Comparison of ENCODE assay signal across 12 cellular contexts in the genomic region with DNA sequence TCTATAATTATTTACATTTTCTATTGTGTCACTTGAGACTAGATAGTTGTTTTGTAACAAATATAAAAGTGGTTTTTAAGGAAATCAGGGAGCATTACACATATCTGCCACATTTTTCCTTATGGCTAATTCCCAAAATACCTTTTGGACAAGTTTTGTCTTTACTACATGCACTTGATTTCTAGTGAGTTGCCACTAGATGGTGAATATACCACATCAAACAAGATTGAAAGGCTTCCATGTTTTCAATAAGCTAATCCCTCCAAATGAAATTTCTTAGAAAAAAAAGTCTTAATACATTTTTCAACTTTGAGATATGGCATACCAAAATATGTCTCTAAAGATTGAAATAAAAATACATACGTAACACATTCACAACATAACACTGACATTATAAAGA. TPM values are rescaled to one million over a fixed set of nuclear protein-coding genes. Genes with fewer than 3 reads are reported as not detected.
DNase-seq lines count a peak whose midpoint lies in the region; ATAC-seq and TF ChIP-seq lines count a peak whose summit lies in the region.
"Had no signal": no experiment of that assay in that cellular context is flagged by ENCODE, and none has a peak within 500 bp of the region (broad histone marks: within the 10 kb centered on the region; RNA-seq: fewer than 3 reads in every experiment).

No MANE protein-coding gene starts in this region.

- H3K4me3 ChIP-seq in SK-N-SH (ENCODE audit: low read depth in 2 of 2, low read length in 1 of 2) (no peak overlapping the region), retinal pigment epithelial cell (ENCODE audit: low read length) (no peak overlapping the region), transverse colon (no peak overlapping the region)
- H3K4me3 ChIP-seq: thyroid gland had no signal

- no peaks in the 10 kb centered on the region for H3F3A ChIP-seq in SK-N-SH (replicated peaks; ENCODE audit: insufficient read depth)

- H3K9ac ChIP-seq in SK-N-SH: no peak overlapping the region

- POLR2A ChIA-PET in SK-N-SH (lab: Yijun Ruan, JAX): no interaction called here

- no peaks in the 10 kb centered on the region for H3K9me3 ChIP-seq in SK-N-SH
- H3K9me3 ChIP-seq in transverse colon: no peaks in the 10 kb centered on the region
- H3K9me3 ChIP-seq: thyroid gland had no signal

- TF ChIP-seq CTCF in SK-N-SH (IDR thresholded peaks at IDR 0.05) (peak; percentile 35), retinal pigment epithelial cell (conservative IDR thresholded peaks at IDR 0.05; ENCODE audit: low read depth, low read length) (peak; percentile 39), transverse colon (IDR thresholded peaks at IDR 0.05) (peak in 2 of 5 experiments; percentile 15 to 22)

- no peak overlapping the region for H3K27ac ChIP-seq in SK-N-SH (ENCODE audit: low read depth in 2 of 2, low read length in 1 of 2)
- no peak overlapping the region for H3K27ac ChIP-seq in transverse colon
- H3K27ac ChIP-seq: thyroid gland had no signal

- no peak for DNase-seq in SK-N-SH
- DNase-seq in RPMI7951 (ENCODE audit: low read depth): peak; percentile 19
- DNase-seq in fibroblast of gingiva (ENCODE audit: low read depth): peak; percentile 10
- DNase-seq in retinal pigment epithelial cell (ENCODE audit: low read depth): no peak
- DNase-seq in NCI-H2196 (lab: John Stamatoyannopoulos, UW; ENCODE audit: unreplicated experiment): no peak
- DNase-seq in transverse colon: no peak
- DNase-seq: activated naive CD8-positive, alpha-beta T cell treated with anti-CD3 and anti-CD28 coated beads for 36 hours; NCI-H1105 treated with DMSO at 0.1 percent for 48 hours; T1000; thyroid gland had no signal

- in situ Hi-C loops in transverse colon (cut with MboI; ENCODE audit: low pct_ligation_motif_present in 1 of 4, low pct_unique_long_range_greater_than_20kb in 1 of 4, low sequenced_read_pairs in 3 of 4): no loop called here

- no peaks in the 10 kb centered on the region for H3K79me2 ChIP-seq in SK-N-SH (ENCODE audit: insufficient read depth)

- no peak overlapping the region for H2AFZ ChIP-seq in SK-N-SH (ENCODE audit: low read depth)

- H3K27me3 ChIP-seq in SK-N-SH (ENCODE audit: insufficient read depth) (no peaks in the 10 kb centered on the region), transverse colon (no peaks in the 10 kb centered on the region)
- H3K27me3 ChIP-seq: thyroid gland had no signal

- H3K9me2 ChIP-seq in SK-N-SH: no peaks in the 10 kb centered on the region

- H3K4me2 ChIP-seq in SK-N-SH: no peak overlapping the region

- ATAC-seq in SK-N-SH treated with all-trans-retinoic acid at 6 μM for 48 hours (no peak), GM18861 (IDR thresholded peaks at IDR 0.05; ENCODE audit: unreplicated experiment) (no peak)

- TF ChIP-seq POLR2A in transverse colon (IDR thresholded peaks at IDR 0.05): no peak

- CTCF ChIA-PET in SK-N-SH (lab: Yijun Ruan, JAX): interaction anchor here (1.0 to 4.3 kb wide), 3 partner anchors 9 to 183 kb away, joined by 3 to 25 read pairs (median 6); a partner anchor contains a TSS

- H3K36me3 ChIP-seq in SK-N-SH (replicated peaks in 1 of 2; ENCODE audit: control insufficient read depth in 1 of 2, insufficient read depth in 2 of 2, low read length in 1 of 2): no peaks in the 10 kb centered on the region
- H3K36me3 ChIP-seq in transverse colon: no peaks in the 10 kb centered on the region
- H3K36me3 ChIP-seq: thyroid gland had no signal

- TF ChIP-seq RAD21 in SK-N-SH (IDR thresholded peaks at IDR 0.05; ENCODE audit: low read length): peak; percentile 64

- H3K4me1 ChIP-seq in SK-N-SH (ENCODE audit: control insufficient read depth in 1 of 2, insufficient read depth in 2 of 2, low read depth in 1 of 2, low read length in 1 of 2) (no peaks in the 10 kb centered on the region), transverse colon (no peaks in the 10 kb centered on the region)

- WGBS in SK-N-SH (ENCODE audit: low lambda C conversion rate): 98% methylated on average over 1 of the region's 1 CpG
- WGBS in transverse colon (ENCODE audit: low coverage in 1 of 2), 2 donors: 93 to 95% methylated on average over 1 of the region's 1 CpG

- intact Hi-C loops in transverse colon (cut with DNase I; ENCODE audit: low total_unique reads): no loop called here

- no peak for TF ChIP-seq EP300 in SK-N-SH (IDR thresholded peaks at IDR 0.05; ENCODE audit: borderline replicate concordance in 1 of 2, low read depth in 1 of 2, low read length in 1 of 2)
- TF ChIP-seq EP300 in transverse colon (IDR thresholded peaks at IDR 0.05; ENCODE audit: low read depth): no peak

- H4K20me1 ChIP-seq in SK-N-SH (ENCODE audit: insufficient read depth): no peaks in the 10 kb centered on the region

TF ChIP-seq in SK-N-SH, 30 proteins besides CTCF, POLR2A, EP300 and RAD21:
- TF ChIP-seq MEF2A (IDR thresholded peaks at IDR 0.05; ENCODE audit: borderline replicate concordance, low read depth): no peak
- no peak for TF ChIP-seq JUND (IDR thresholded peaks at IDR 0.05)
- TF ChIP-seq SIN3A (IDR thresholded peaks at IDR 0.05; ENCODE audit: borderline replicate concordance, low read depth, low read length): no peak
- 0 out of 2 replicates have a peak, but pooled peaks have one; percentile 23 for TF ChIP-seq SMC3 (IDR thresholded peaks at IDR 0.05; ENCODE audit: low read depth, low read length)
- no peak for TF ChIP-seq FOSL2 (IDR thresholded peaks at IDR 0.05; ENCODE audit: borderline replicate concordance, low read depth)
- TF ChIP-seq TCF12 (IDR thresholded peaks at IDR 0.05): no peak
- no peak for TF ChIP-seq FOXM1 (IDR thresholded peaks at IDR 0.05; ENCODE audit: low read depth)
- no peak for TF ChIP-seq YY1 (IDR thresholded peaks at IDR 0.05; ENCODE audit: low read depth)

TF ChIP-seq in SK-N-SH treated with all-trans-retinoic acid at 6 μM for 48 hours, 23 proteins besides CTCF, POLR2A, EP300 and RAD21 (continues in another document):
- TF ChIP-seq, protein P1, sequence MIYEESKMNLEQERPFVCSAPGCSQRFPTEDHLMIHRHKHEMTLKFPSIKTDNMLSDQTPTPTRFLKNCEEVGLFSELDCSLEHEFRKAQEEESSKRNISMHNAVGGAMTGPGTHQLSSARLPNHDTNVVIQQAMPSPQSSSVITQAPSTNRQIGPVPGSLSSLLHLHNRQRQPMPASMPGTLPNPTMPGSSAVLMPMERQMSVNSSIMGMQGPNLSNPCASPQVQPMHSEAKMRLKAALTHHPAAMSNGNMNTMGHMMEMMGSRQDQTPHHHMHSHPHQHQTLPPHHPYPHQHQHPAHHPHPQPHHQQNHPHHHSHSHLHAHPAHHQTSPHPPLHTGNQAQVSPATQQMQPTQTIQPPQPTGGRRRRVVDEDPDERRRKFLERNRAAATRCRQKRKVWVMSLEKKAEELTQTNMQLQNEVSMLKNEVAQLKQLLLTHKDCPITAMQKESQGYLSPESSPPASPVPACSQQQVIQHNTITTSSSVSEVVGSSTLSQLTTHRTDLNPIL (CRISPR knock-in tag; IDR thresholded peaks at IDR 0.05; ENCODE audit: low read depth): no peak
- TF ChIP-seq, protein P2, sequence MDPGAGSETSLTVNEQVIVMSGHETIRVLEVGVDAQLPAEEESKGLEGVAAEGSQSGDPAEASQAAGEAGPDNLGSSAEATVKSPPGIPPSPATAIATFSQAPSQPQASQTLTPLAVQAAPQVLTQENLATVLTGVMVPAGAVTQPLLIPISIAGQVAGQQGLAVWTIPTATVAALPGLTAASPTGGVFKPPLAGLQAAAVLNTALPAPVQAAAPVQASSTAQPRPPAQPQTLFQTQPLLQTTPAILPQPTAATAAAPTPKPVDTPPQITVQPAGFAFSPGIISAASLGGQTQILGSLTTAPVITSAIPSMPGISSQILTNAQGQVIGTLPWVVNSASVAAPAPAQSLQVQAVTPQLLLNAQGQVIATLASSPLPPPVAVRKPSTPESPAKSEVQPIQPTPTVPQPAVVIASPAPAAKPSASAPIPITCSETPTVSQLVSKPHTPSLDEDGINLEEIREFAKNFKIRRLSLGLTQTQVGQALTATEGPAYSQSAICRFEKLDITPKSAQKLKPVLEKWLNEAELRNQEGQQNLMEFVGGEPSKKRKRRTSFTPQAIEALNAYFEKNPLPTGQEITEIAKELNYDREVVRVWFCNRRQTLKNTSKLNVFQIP (CRISPR knock-in tag; IDR thresholded peaks at IDR 0.05; ENCODE audit: borderline replicate concordance, low read depth): no peak
- TF ChIP-seq CSDC2 (CRISPR knock-in tag; IDR thresholded peaks at IDR 0.05) (no peak), ISL1 (CRISPR knock-in tag; IDR thresholded peaks at IDR 0.05) (no peak), ZNF565 (CRISPR knock-in tag; conservative IDR thresholded peaks at IDR 0.05; ENCODE audit: low read depth) (no peak), BACH2 (CRISPR knock-in tag; IDR thresholded peaks at IDR 0.05; ENCODE audit: borderline replicate concordance) (no peak), TCF4 (CRISPR knock-in tag; IDR thresholded peaks at IDR 0.05; ENCODE audit: borderline replicate concordance) (no peak), TOX (CRISPR knock-in tag; IDR thresholded peaks at IDR 0.05; ENCODE audit: borderline replicate concordance) (no peak), GLIS3 (CRISPR knock-in tag; IDR thresholded peaks at IDR 0.05) (no peak), OSR1 (CRISPR knock-in tag; IDR thresholded peaks at IDR 0.05) (no peak)
- TF ChIP-seq, protein P3, sequence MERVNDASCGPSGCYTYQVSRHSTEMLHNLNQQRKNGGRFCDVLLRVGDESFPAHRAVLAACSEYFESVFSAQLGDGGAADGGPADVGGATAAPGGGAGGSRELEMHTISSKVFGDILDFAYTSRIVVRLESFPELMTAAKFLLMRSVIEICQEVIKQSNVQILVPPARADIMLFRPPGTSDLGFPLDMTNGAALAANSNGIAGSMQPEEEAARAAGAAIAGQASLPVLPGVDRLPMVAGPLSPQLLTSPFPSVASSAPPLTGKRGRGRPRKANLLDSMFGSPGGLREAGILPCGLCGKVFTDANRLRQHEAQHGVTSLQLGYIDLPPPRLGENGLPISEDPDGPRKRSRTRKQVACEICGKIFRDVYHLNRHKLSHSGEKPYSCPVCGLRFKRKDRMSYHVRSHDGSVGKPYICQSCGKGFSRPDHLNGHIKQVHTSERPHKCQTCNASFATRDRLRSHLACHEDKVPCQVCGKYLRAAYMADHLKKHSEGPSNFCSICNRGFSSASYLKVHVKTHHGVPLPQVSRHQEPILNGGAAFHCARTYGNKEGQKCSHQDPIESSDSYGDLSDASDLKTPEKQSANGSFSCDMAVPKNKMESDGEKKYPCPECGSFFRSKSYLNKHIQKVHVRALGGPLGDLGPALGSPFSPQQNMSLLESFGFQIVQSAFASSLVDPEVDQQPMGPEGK (CRISPR knock-in tag; IDR thresholded peaks at IDR 0.05; ENCODE audit: borderline replicate concordance): no peak

RNA-seq across cellular contexts. Expression of a gene that starts 9.1 kb away (rescaled TPM):
- polyA plus RNA-seq in SK-N-SH (2012; rRNA removed): 8.4 and 12.2 TPM in 2 replicates
- polyA plus RNA-seq in SK-N-SH (2012; cell fraction: cytosol; rRNA removed): 14.1 and 19.3 TPM in 2 replicates
- 5.4 and 12.0 TPM in 2 replicates for polyA plus RNA-seq in SK-N-SH (2012; cell fraction: nucleus; rRNA removed)
- 23.3 and 23.7 TPM in 2 replicates for total RNA-seq in RPMI7951 (2014; rRNA removed; shearing (Covaris generic))
- 10 to 100 TPM in 2 of 4 donors, 1 to 10 TPM in 2; 6.0 to 33.0 (median 19.8) TPM for total RNA-seq in transverse colon

RNA-seq across cellular contexts. Expression of a gene that starts 14.6 kb away (rescaled TPM):
- 5.7 and 6.4 TPM in 2 replicates for polyA plus RNA-seq in SK-N-SH (2012; rRNA removed)
- 6.3 and 6.5 TPM in 2 replicates for polyA plus RNA-seq in SK-N-SH (2012; cell fraction: cytosol; rRNA removed)
- polyA plus RNA-seq in SK-N-SH (2012; cell fraction: nucleus; rRNA removed): 10.3 and 14.8 TPM in 2 replicates
- 13.3 and 13.5 TPM in 2 replicates for total RNA-seq in RPMI7951 (2014; rRNA removed; shearing (Covaris generic))
- total RNA-seq in transverse colon: 10 to 100 TPM in 3 of 4 donors, under 1 TPM in 1; 0.60 to 22.1 (median 21.2) TPM

Comparison
In these comparisons a context has a peak if more than half of its experiments do, and no peak if none do; other contexts are left out.
1. DNase-seq: peak in RPMI7951 (single experiment) and fibroblast of gingiva (single experiment); none in SK-N-SH (single experiment), retinal pigment epithelial cell (single experiment), NCI-H2196 (single experiment) and transverse colon (single experiment).